ENCODE assay signal across 12 cellular contexts in genomic region chr18:3666526-3667254, GRCh38.
A peak's percentile ranks its signal among the peaks of the same experiment; 100 is the strongest.
DNase-seq lines count a peak whose midpoint lies in the region; ATAC-seq, FAIRE-seq and TF ChIP-seq lines count a peak whose summit lies in the region.
"Had no signal": no experiment of that assay in that cellular context is flagged by ENCODE, and none has a peak within 500 bp of the region (broad histone marks: within the 10 kb centered on the region; RNA-seq: fewer than 3 reads in every experiment).

No MANE protein-coding gene starts in this region.

- H3K4me3 ChIP-seq in HUES64 (ENCODE audit: low read length) = no peak overlapping the region
- H3K4me3 ChIP-seq in K562 = no peak overlapping the region
- H3K4me3 ChIP-seq in neural progenitor cell = no peak overlapping the region

- H3K4me1 Mint-ChIP-seq in Calu3 (ENCODE audit: low read depth, unreplicated experiment) (peaks cover 45% of the 10 kb centered on the region), neural progenitor cell (peaks cover 48% of the 10 kb centered on the region)

- TF ChIP-seq POLR2A in K562 (conservative IDR thresholded peaks at IDR 0.05) = no peak

- TF ChIP-seq EP300 in K562 (IDR thresholded peaks at IDR 0.05; ENCODE audit: low read length) = no peak

- H2AFZ ChIP-seq in K562 (ENCODE audit: low read depth, low read length) (no peak overlapping the region), neural progenitor cell (replicated peaks) (no peak overlapping the region)

- H3K4me3 Mint-ChIP-seq in Calu3 (ENCODE audit: low read depth, unreplicated experiment) = no peak overlapping the region
- H3K4me3 Mint-ChIP-seq in neural progenitor cell = peak overlapping the region; percentile 78

- DNase-seq in Calu3 (no peak), K562 (ENCODE audit: extremely low read depth in 1 of 4, low spot score in 3 of 4) (no peak), neural progenitor cell (ENCODE audit: low spot score) (no peak), NOMO-1 treated with dmso at 0.1 percent for 144 hours (lab: John Stamatoyannopoulos, UW; ENCODE audit: unreplicated experiment) (no peak), NCI-H2227 (lab: John Stamatoyannopoulos, UW; ENCODE audit: unreplicated experiment) (no peak)

- H3K9ac ChIP-seq in HUES64 (ENCODE audit: low read depth, low read length) (no peak overlapping the region), K562 (ENCODE audit: insufficient read depth in 1 of 2, low read depth in 2 of 2, low read length in 2 of 2) (no peak overlapping the region), neural progenitor cell (no peak overlapping the region)

- H3K27me3 Mint-ChIP-seq in Calu3 (ENCODE audit: unreplicated experiment) (no peaks in the 10 kb centered on the region), neural progenitor cell (ENCODE audit: insufficient read depth, low read depth) (peaks cover 4% of the 10 kb centered on the region)
- H3K27me3 Mint-ChIP-seq: activated CD4-positive, alpha-beta T cell treated with anti-CD3 and anti-CD28 coated beads for 36 hours; activated naive CD8-positive, alpha-beta T cell had no signal

- 96% methylated on average over 4 of the region's 5 CpGs for WGBS in HUES64
- WGBS in K562 (ENCODE audit: insufficient coverage, low coverage, missing lambda C conversion rate) = 87% methylated on average over 5 of the region's 5 CpGs

- intact Hi-C loops in Calu3 (cut with micrococcal nuclease; ENCODE audit: unreplicated experiment) = loop anchor here (1.0 to 2.0 kb wide), 3 partner anchors 63 to 385 kb away; no protein-coding TSS in a partner anchor
- intact Hi-C loops in K562 (cut with micrococcal nuclease) = loop anchor here (1.0 to 2.0 kb wide), 4 partner anchors 71 to 385 kb away; no protein-coding TSS in a partner anchor

- H3K4me1 ChIP-seq in HUES64 (ENCODE audit: insufficient read depth, low read length) (peaks cover 24% of the 10 kb centered on the region), K562 (replicated peaks in 1 of 2; ENCODE audit: control insufficient read depth in 2 of 2, insufficient read depth in 2 of 2, low read length in 2 of 2) (peaks cover 13 to 32% of the 10 kb centered on the region in 2 experiments), neural progenitor cell (peaks cover 27% of the 10 kb centered on the region)

- H4K20me1 ChIP-seq in K562 (replicated peaks; ENCODE audit: control insufficient read depth, insufficient read depth, low read length) = no peaks in the 10 kb centered on the region
- H4K20me1 ChIP-seq in neural progenitor cell (ENCODE audit: low read depth) = no peaks in the 10 kb centered on the region

- no peak for FAIRE-seq in K562 (lab: Jason Lieb, UNC)

- in situ Hi-C loops in K562 (cut with MboI) = loop anchor here (5.0 kb wide), 2 partner anchors 214 to 384 kb away; partner anchors contain the start of gene TGIF1

- H3K27me3 ChIP-seq in HUES64 (ENCODE audit: insufficient read depth, low read length) (no peaks in the 10 kb centered on the region), K562 (ENCODE audit: control insufficient read depth in 2 of 2, insufficient read depth in 2 of 2, low read length in 2 of 2) (no peaks in the 10 kb centered on the region), neural progenitor cell (no peaks in the 10 kb centered on the region)
- H3K27me3 ChIP-seq: cardiac muscle cell, pancreas had no signal

- H3K36me3 Mint-ChIP-seq in Calu3 (ENCODE audit: insufficient read depth, unreplicated experiment) (peaks cover 22% of the 10 kb centered on the region), neural progenitor cell (peaks cover 3% of the 10 kb centered on the region)
- H3K36me3 Mint-ChIP-seq: activated naive CD8-positive, alpha-beta T cell had no signal

- no peaks in the 10 kb centered on the region for H3K9me1 ChIP-seq in K562 (ENCODE audit: control insufficient read depth, insufficient read depth, low read length)

- H3K9me3 Mint-ChIP-seq in Calu3 (ENCODE audit: low read depth, unreplicated experiment) = peaks cover 2% of the 10 kb centered on the region
- peaks cover 18% of the 10 kb centered on the region for H3K9me3 Mint-ChIP-seq in neural progenitor cell
- H3K9me3 Mint-ChIP-seq: T-helper 2 cell treated with Interferon-gamma antibody and Interleukin-4, amounts not matched to agents 5 μg/mL and 100 μg/mL, for 36 hours had no signal

- peak overlapping the region; percentile 83 for H3K27ac Mint-ChIP-seq in Calu3 (ENCODE audit: unreplicated experiment)
- peak overlapping the region; percentile 21 for H3K27ac Mint-ChIP-seq in neural progenitor cell
- H3K27ac Mint-ChIP-seq: activated naive CD8-positive, alpha-beta T cell; T-helper 2 cell treated with Interferon-gamma antibody and Interleukin-4, amounts not matched to agents 5 μg/mL and 100 μg/mL, for 36 hours had no signal

- peaks cover 48% of the 10 kb centered on the region for H3F3A ChIP-seq in neural progenitor cell (ENCODE audit: low read depth)

- ATAC-seq in K562 (peak; percentile 26; the same call in 1 of the 3 replicates), GM21528 (IDR thresholded peaks at IDR 0.05; ENCODE audit: low FRiP score, unreplicated experiment) (no peak)

- H3K4me2 ChIP-seq in K562 (ENCODE audit: insufficient read depth, low read length) = no peak overlapping the region
- peak overlapping the region; percentile 74 for H3K4me2 ChIP-seq in neural progenitor cell

- BruUV-seq in Calu3 (replicated peaks; lab: Mats Ljungman, UMichigan) (no TSS peak), K562 (replicated peaks; lab: Mats Ljungman, UMichigan) (no TSS peak)

- POLR2A ChIA-PET in K562 (lab: Yijun Ruan, JAX) = interaction anchor here (0.6 to 9.1 kb wide), 20 partner anchors 11 to 734 kb away, joined by 3 to 109 read pairs (median 7); no protein-coding TSS in a partner anchor

- TF ChIP-seq CTCF in Calu3 (IDR thresholded peaks at IDR 0.05; ENCODE audit: unreplicated experiment) (no peak), K562 (IDR thresholded peaks at IDR 0.05 in 2 of 3, conservative IDR thresholded peaks at IDR 0.05 in 1 of 3; ENCODE audit: insufficient read depth in 2 of 3, low read depth in 1 of 3, low read length in 3 of 3) (no peak; a peak in 1 of 6 replicates), neural progenitor cell (IDR thresholded peaks at IDR 0.05) (no peak)

- no peaks in the 10 kb centered on the region for H3K79me2 ChIP-seq in K562 (ENCODE audit: control insufficient read depth, insufficient read depth, low read length)
- H3K79me2 ChIP-seq in neural progenitor cell (ENCODE audit: low read depth) = no peaks in the 10 kb centered on the region

- H3K36me3 ChIP-seq in HUES64 (ENCODE audit: insufficient read depth, low read length) (no peaks in the 10 kb centered on the region), K562 (ENCODE audit: control insufficient read depth, insufficient read depth, low read length) (no peaks in the 10 kb centered on the region), neural progenitor cell (no peaks in the 10 kb centered on the region)
- H3K36me3 ChIP-seq: cardiac muscle cell, pancreas had no signal

- H3K27ac ChIP-seq in HUES64 (ENCODE audit: low read depth, low read length) = peak overlapping the region; percentile 88; the same call in 1 of the 2 replicates
- no peak overlapping the region for H3K27ac ChIP-seq in K562 (ENCODE audit: extremely low read depth, low read depth, low read length)
- H3K27ac ChIP-seq in neural progenitor cell = peak overlapping the region; percentile 91

- CTCF ChIA-PET in Calu3 (lab: Charles Lee) (interaction anchor here (0.8 to 3.7 kb wide), 22 partner anchors 11 to 389 kb away, joined by 3 to 52 read pairs (median 6); no protein-coding TSS in a partner anchor), K562 (lab: Yijun Ruan, JAX; ENCODE audit: low intra/inter-chr PET ratio) (interaction anchor here (0.6 to 4.6 kb wide), 14 partner anchors 11 to 877 kb away, joined by 3 to 83 read pairs (median 4); no protein-coding TSS in a partner anchor)

- no peak for TF ChIP-seq RAD21 in K562 (CRISPR knock-in tag; conservative IDR thresholded peaks at IDR 0.05 in 1 of 2, IDR thresholded peaks at IDR 0.05 in 1 of 2)

- H3K9me3 ChIP-seq in HUES64 (ENCODE audit: insufficient read depth, low read depth, low read length) (no peaks in the 10 kb centered on the region; the same call in 1 of the 2 replicates), K562 (replicated peaks; ENCODE audit: control insufficient read depth, insufficient read depth, low read depth, low read length) (0 out of 2 replicates have a peak, but pooled peaks cover 14% of the 10 kb centered on the region), neural progenitor cell (ENCODE audit: low read depth) (no peaks in the 10 kb centered on the region)
- H3K9me3 ChIP-seq: pancreas had no signal

TF ChIP-seq in K562, 482 proteins besides CTCF, POLR2A, EP300 and RAD21 (continues in another document):
- TF ChIP-seq DPF2 (IDR thresholded peaks at IDR 0.05) (peak; percentile 18; the same call in 1 of the 2 replicates), UBTF (IDR thresholded peaks at IDR 0.05; ENCODE audit: borderline replicate concordance in 1 of 2, low read depth in 2 of 2, low read length in 2 of 2) (0 out of 4 replicates have a peak, but pooled peaks of 1 of the 2 experiments have one; percentile 9), KLF16 (IDR thresholded peaks at IDR 0.05) (no peak), ELK1 (CRISPR knock-in tag; IDR thresholded peaks at IDR 0.05) (no peak), NELFE (IDR thresholded peaks at IDR 0.05; ENCODE audit: insufficient read depth, insufficient read length) (no peak), NCOA4 (IDR thresholded peaks at IDR 0.05; ENCODE audit: partially characterized antibody) (no peak)
